Comparison of ENCODE assay signal across 11 cellular contexts in the genomic region with DNA sequence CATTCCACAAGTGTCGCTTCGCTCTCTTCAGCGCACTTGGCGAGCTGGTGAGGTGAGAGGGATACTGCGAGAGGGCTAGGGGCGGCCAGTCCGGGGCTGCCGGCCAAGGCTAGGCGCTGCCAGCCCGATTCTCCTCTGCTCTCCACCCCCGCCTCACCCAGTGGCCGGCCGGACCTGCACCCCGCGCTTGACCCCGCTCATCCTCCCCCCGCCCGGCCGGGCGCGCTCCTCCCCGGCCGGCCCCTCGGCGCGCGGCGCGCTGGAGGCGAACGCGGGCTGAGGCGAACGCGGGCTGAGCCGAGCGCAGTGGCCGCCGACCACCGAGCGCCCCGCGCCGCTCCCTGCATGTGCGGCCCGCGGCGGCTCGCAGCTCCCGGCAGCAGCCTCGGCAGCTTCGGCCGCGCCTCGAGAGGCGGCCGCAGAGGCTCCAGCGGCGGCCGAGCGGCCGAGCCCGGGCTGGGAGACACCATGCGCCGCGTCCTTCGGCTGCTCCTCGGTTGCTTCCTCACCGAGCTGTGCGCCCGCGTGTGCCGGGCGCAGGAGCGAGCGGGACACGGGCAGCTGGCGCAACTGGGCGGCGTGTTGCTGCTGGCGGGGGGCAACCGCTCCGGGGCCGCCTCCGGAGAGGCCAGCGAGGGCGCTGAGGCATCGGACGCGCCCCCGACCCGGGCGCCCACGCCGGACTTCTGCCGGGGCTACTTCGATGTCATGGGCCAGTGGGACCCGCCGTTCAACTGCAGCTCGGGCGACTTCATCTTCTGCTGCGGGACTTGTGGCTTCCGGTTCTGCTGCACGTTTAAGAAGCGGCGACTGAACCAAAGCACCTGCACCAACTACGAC. TPM values are rescaled to one million over a fixed set of nuclear protein-coding genes. Genes with fewer than 3 reads are reported as not detected.
DNase-seq lines count a peak whose midpoint lies in the region; ATAC-seq and TF ChIP-seq lines count a peak whose summit lies in the region.
"Had no signal": no experiment of that assay in that cellular context is flagged by ENCODE, and none has a peak within 500 bp of the region (broad histone marks: within the 10 kb centered on the region; RNA-seq: fewer than 3 reads in every experiment).

Gene SHISA9, plus strand, starts transcription at position 2 of the 840 bp plus-strand sequence.

- WGBS in heart right ventricle, 2 donors = 1% methylated on average over 87 to 107 of the region's 107 CpGs
- WGBS in aorta, 2 donors = 1% methylated on average over 71 to 107 of the region's 107 CpGs

- H3K27me3 ChIP-seq in heart right ventricle = peaks cover 5 to 96% (median 91%) of the 10 kb centered on the region in 7 donors
- H3K27me3 ChIP-seq in aorta (ENCODE audit: control insufficient read depth in 1 of 2, insufficient read depth in 2 of 2, low read length in 1 of 2) = no peaks in the 10 kb centered on the region

- H3K27ac ChIP-seq in heart right ventricle (no peak within 1 kb of the TSS), caudate nucleus (ENCODE audit: low read depth, low read length) (peak within 1 kb of the TSS; percentile 82), aorta (ENCODE audit: low read depth in 1 of 2, low read length in 2 of 2) (no peak within 1 kb of the TSS)
- H3K27ac ChIP-seq: SJSA1 had no signal

- TF ChIP-seq CTCF in heart right ventricle (IDR thresholded peaks at IDR 0.05) = no peak

- H3K4me3 ChIP-seq in heart right ventricle (peak within 1 kb of the TSS in 9 of 10 donors; percentile 3 to 38 (median 20)), aorta (ENCODE audit: low read length in 2 of 2) (peak within 1 kb of the TSS; percentile 25 to 46)
- H3K4me3 ChIP-seq: SJSA1 had no signal

- H3K9me3 ChIP-seq in heart right ventricle = no peaks in the 10 kb centered on the region
- H3K9me3 ChIP-seq in aorta (ENCODE audit: control insufficient read depth, low read length) = no peaks in the 10 kb centered on the region
- H3K9me3 ChIP-seq: SJSA1 had no signal

- DNase-seq in heart right ventricle (no peak), Right ventricle myocardium inferior (ENCODE audit: missing footprints) (no peak), caudate nucleus (lab: John Stamatoyannopoulos, UW) (peak in 9 of 61 donors; percentile 20 to 42 (median 24)), myocyte (ENCODE audit: low read depth) (peak; percentile 56), aorta (peak in 1 of 2 donors; percentile 74), DMS153 (lab: John Stamatoyannopoulos, UW) (no peak)
- DNase-seq in activated CD4-positive, CD25-positive, alpha-beta regulatory T cell treated with anti-CD3 and anti-CD28 coated beads, Interleukin-2, amount 50 U/mL, for 72 hours = no peak
- DNase-seq: activated naive CD4-positive, alpha-beta T cell; stimulated activated CD4-positive, alpha-beta T cell treated with anti-CD3 and anti-CD28 coated beads, Interleukin-4, amount 100 ng/mL, for 4 hours had no signal

- peaks cover 0 to 31% (median 5%) of the 10 kb centered on the region in 9 donors for H3K4me1 ChIP-seq in heart right ventricle
- H3K4me1 ChIP-seq in aorta (ENCODE audit: control insufficient read depth in 1 of 2, insufficient read depth in 2 of 2, low read length in 2 of 2) = no peaks in the 10 kb centered on the region
- H3K4me1 ChIP-seq: SJSA1 had no signal

- ATAC-seq in heart right ventricle (no peak), Right ventricle myocardium inferior (no peak), aorta (ENCODE audit: low FRiP score) (no peak), HG02973 (IDR thresholded peaks at IDR 0.05; ENCODE audit: unreplicated experiment) (no peak)

- H3K36me3 ChIP-seq in heart right ventricle (no peaks in the 10 kb centered on the region), aorta (ENCODE audit: control insufficient read depth in 1 of 2, insufficient read depth in 2 of 2, low read length in 1 of 2) (no peaks in the 10 kb centered on the region)
- H3K36me3 ChIP-seq: SJSA1 had no signal

- intact Hi-C loops in heart right ventricle (cut with DNase I) = no loop called here
- intact Hi-C loops in Right ventricle myocardium inferior (cut with DNase I) = loop anchor here (10.0 kb wide), 1 partner anchor 207 kb away; no protein-coding TSS in a partner anchor
- intact Hi-C loops in aorta (cut with DNase I) = no loop called here

RNA-seq across cellular contexts. Expression of gene SHISA9, which starts in this region (rescaled TPM):
- total RNA-seq in heart right ventricle (under 1 TPM in 7 of 10 donors, not detected in 3; 0.04 to 0.96 (median 0.14) TPM), Right ventricle myocardium inferior (0.49 TPM), myocyte (15.5 and 15.9 TPM in 2 replicates), aorta (under 1 TPM; 0.10 to 0.39 TPM)
- polyA plus RNA-seq in heart right ventricle (under 1 TPM; 0.07 TPM), aorta (under 1 TPM in 1 of 2 donors, not detected in 1; 0.25 TPM)
- polyA plus RNA-seq in myocyte (2012) = 31.5 TPM
